In the genomic region with DNA sequence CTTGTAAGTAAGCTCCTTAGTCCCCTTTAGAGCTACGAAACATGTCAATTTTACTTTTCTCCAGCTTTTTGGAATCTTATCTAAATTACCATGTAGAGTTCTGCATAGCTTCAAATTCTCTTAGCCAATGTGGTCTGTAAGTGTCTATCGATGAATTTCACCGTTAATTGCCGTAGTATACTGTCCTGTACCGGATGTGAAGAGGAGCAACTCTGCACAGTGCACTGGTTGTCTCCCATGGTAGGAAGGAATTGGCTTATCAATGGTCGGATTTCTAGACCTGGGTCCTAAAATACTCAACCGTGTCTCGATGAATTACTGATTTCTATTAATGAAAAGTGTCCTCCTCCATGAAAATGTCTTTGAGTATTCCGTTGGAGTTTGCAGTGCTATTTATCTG, we compare ENCODE assay signal across 9 cellular contexts. TPM values are rescaled to one million over a fixed set of nuclear protein-coding genes. Genes with fewer than 3 reads are reported as not detected.
DNase-seq lines count a peak whose midpoint lies in the region; ATAC-seq and TF ChIP-seq lines count a peak whose summit lies in the region.
"Had no signal": no experiment of that assay in that cellular context is flagged by ENCODE, and none has a peak within 500 bp of the region (broad histone marks: within the 10 kb centered on the region; RNA-seq: fewer than 3 reads in every experiment).

No MANE protein-coding gene starts in this region.

- no peaks in the 10 kb centered on the region for H3K4me1 ChIP-seq in iPS-20b (ENCODE audit: insufficient read depth, low read length)
- peaks cover 5 to 55% (median 17%) of the 10 kb centered on the region in 4 donors for H3K4me1 ChIP-seq in transverse colon

- 18 to 20% methylated on average over 7 to 9 of the region's 9 CpGs for WGBS in transverse colon (ENCODE audit: low coverage in 1 of 2), 2 donors

- TF ChIP-seq POLR2A in transverse colon (IDR thresholded peaks at IDR 0.05) = no peak

- in situ Hi-C loops in transverse colon (cut with MboI; ENCODE audit: low pct_ligation_motif_present in 1 of 4, low pct_unique_long_range_greater_than_20kb in 1 of 4, low sequenced_read_pairs in 3 of 4) = no loop called here

- H3K27ac Mint-ChIP-seq in activated naive CD8-positive, alpha-beta T cell treated with anti-CD3 and anti-CD28 coated beads for 36 hours = peak overlapping the region; percentile 88
- no peak overlapping the region for H3K27ac Mint-ChIP-seq in activated naive CD8-positive, alpha-beta T cell treated with anti-CD3 and anti-CD28 coated beads, Interleukin-2, amount 50 U/mL, for 24 hours
- H3K27ac Mint-ChIP-seq in T-cell = peak overlapping the region; percentile 44 to 67
- H3K27ac Mint-ChIP-seq: activated T-helper 17 cell treated with anti-CD3 and anti-CD28 coated beads, Interleukin-2, amount 50 U/mL, for 72 hours had no signal

- no peak overlapping the region for H3K27ac ChIP-seq in iPS-20b (ENCODE audit: low read length)
- peak overlapping the region in 2 of 4 donors; percentile 93 to 99 for H3K27ac ChIP-seq in transverse colon

- no peaks in the 10 kb centered on the region for H3K9me3 Mint-ChIP-seq in activated naive CD8-positive, alpha-beta T cell treated with anti-CD3 and anti-CD28 coated beads for 36 hours
- H3K9me3 Mint-ChIP-seq in activated naive CD8-positive, alpha-beta T cell treated with anti-CD3 and anti-CD28 coated beads, Interleukin-2, amount 50 U/mL, for 24 hours = no peaks in the 10 kb centered on the region
- no peaks in the 10 kb centered on the region for H3K9me3 Mint-ChIP-seq in T-cell
- H3K9me3 Mint-ChIP-seq: activated T-helper 17 cell treated with anti-CD3 and anti-CD28 coated beads, Interleukin-2, amount 50 U/mL, for 72 hours had no signal

- H3K36me3 ChIP-seq in iPS-20b (ENCODE audit: insufficient read depth, low read depth, low read length) = no peaks in the 10 kb centered on the region; the same call in 1 of the 2 replicates
- no peaks in the 10 kb centered on the region for H3K36me3 ChIP-seq in transverse colon

- DNase-seq in activated naive CD8-positive, alpha-beta T cell treated with anti-CD3 and anti-CD28 coated beads for 36 hours = no peak
- no peak for DNase-seq in activated naive CD8-positive, alpha-beta T cell treated with anti-CD3 and anti-CD28 coated beads, Interleukin-2, amount 50 U/mL, for 24 hours
- DNase-seq in T-cell = peak in 1 of 34 experiments; percentile 13
- no peak for DNase-seq in transverse colon
- no peak for DNase-seq in C1 segment of cervical spinal cord (lab: John Stamatoyannopoulos, UW)

- H3K27me3 Mint-ChIP-seq in activated naive CD8-positive, alpha-beta T cell treated with anti-CD3 and anti-CD28 coated beads for 36 hours = no peaks in the 10 kb centered on the region
- no peaks in the 10 kb centered on the region for H3K27me3 Mint-ChIP-seq in activated naive CD8-positive, alpha-beta T cell treated with anti-CD3 and anti-CD28 coated beads, Interleukin-2, amount 50 U/mL, for 24 hours
- H3K27me3 Mint-ChIP-seq in T-cell = no peaks in the 10 kb centered on the region
- H3K27me3 Mint-ChIP-seq: activated T-helper 17 cell treated with anti-CD3 and anti-CD28 coated beads, Interleukin-2, amount 50 U/mL, for 72 hours had no signal

- H3K4me1 Mint-ChIP-seq in activated naive CD8-positive, alpha-beta T cell treated with anti-CD3 and anti-CD28 coated beads for 36 hours = peaks cover 36% of the 10 kb centered on the region
- H3K4me1 Mint-ChIP-seq in activated naive CD8-positive, alpha-beta T cell treated with anti-CD3 and anti-CD28 coated beads, Interleukin-2, amount 50 U/mL, for 24 hours = peaks cover 40% of the 10 kb centered on the region
- H3K4me1 Mint-ChIP-seq in T-cell = peaks cover 15 to 41% (median 39%) of the 10 kb centered on the region in 3 donors

- TF ChIP-seq CTCF in transverse colon (IDR thresholded peaks at IDR 0.05) = no peak

- POLR2A ChIA-PET in T-cell (lab: Charles Lee) = interaction anchor here in 1 of 2 donors (0.5 to 1.5 kb wide), 5 partner anchors 9 to 56 kb away, joined by 3 to 6 read pairs (median 3); no protein-coding TSS in a partner anchor

- peak overlapping the region; percentile 100 for H3K9ac ChIP-seq in iPS-20b (ENCODE audit: low read depth, low read length)

- ATAC-seq in activated naive CD8-positive, alpha-beta T cell treated with anti-CD3 and anti-CD28 coated beads, Interleukin-2, amount 50 U/mL, for 24 hours = no peak
- ATAC-seq in T-cell (replicated peaks in 1 of 4) (no peak), HG03469 (IDR thresholded peaks at IDR 0.05; ENCODE audit: unreplicated experiment) (no peak), GM21423 (IDR thresholded peaks at IDR 0.05; ENCODE audit: unreplicated experiment) (no peak)

- H3K36me3 Mint-ChIP-seq in activated naive CD8-positive, alpha-beta T cell treated with anti-CD3 and anti-CD28 coated beads for 36 hours = peaks cover 34% of the 10 kb centered on the region
- H3K36me3 Mint-ChIP-seq in activated naive CD8-positive, alpha-beta T cell treated with anti-CD3 and anti-CD28 coated beads, Interleukin-2, amount 50 U/mL, for 24 hours (ENCODE audit: low read depth) = peaks cover 24% of the 10 kb centered on the region
- H3K36me3 Mint-ChIP-seq in T-cell = no peaks in the 10 kb centered on the region

- TF ChIP-seq EP300 in transverse colon (IDR thresholded peaks at IDR 0.05; ENCODE audit: low read depth) = no peak

- no peaks in the 10 kb centered on the region for H3K9me3 ChIP-seq in iPS-20b (ENCODE audit: insufficient read depth, low read depth, low read length)
- H3K9me3 ChIP-seq in transverse colon = no peaks in the 10 kb centered on the region

- H3K4me3 ChIP-seq in iPS-20b (ENCODE audit: low read length) = peak overlapping the region; percentile 88
- H3K4me3 ChIP-seq in transverse colon = peak overlapping the region; percentile 2 to 92 (median 76)

- H3K27me3 ChIP-seq in iPS-20b (ENCODE audit: insufficient read depth, low read length) (no peaks in the 10 kb centered on the region), transverse colon (no peaks in the 10 kb centered on the region)

- H3K4me3 Mint-ChIP-seq in activated naive CD8-positive, alpha-beta T cell treated with anti-CD3 and anti-CD28 coated beads for 36 hours = no peak overlapping the region
- no peak overlapping the region for H3K4me3 Mint-ChIP-seq in activated naive CD8-positive, alpha-beta T cell treated with anti-CD3 and anti-CD28 coated beads, Interleukin-2, amount 50 U/mL, for 24 hours
- no peak overlapping the region for H3K4me3 Mint-ChIP-seq in T-cell
- H3K4me3 Mint-ChIP-seq: activated T-helper 17 cell treated with anti-CD3 and anti-CD28 coated beads, Interleukin-2, amount 50 U/mL, for 72 hours had no signal

- intact Hi-C loops in transverse colon (cut with DNase I; ENCODE audit: low total_unique reads) = loop anchor here (5.0 kb wide), 1 partner anchor 110 kb away; a partner anchor contains a TSS

- CTCF ChIA-PET in T-cell (lab: Charles Lee) = interaction anchor here (0.9 to 1.0 kb wide), 2 partner anchors 11 to 26 kb away, joined by 4 to 9 read pairs; no protein-coding TSS in a partner anchor

RNA-seq across cellular contexts. Expression of a gene that starts 1.9 kb away (rescaled TPM):
- total RNA-seq in activated naive CD8-positive, alpha-beta T cell treated with anti-CD3 and anti-CD28 coated beads for 36 hours = 100 to 1,000 TPM; 226 to 234 TPM
- 100 to 1,000 TPM in 4 of 5 donors, 10 to 100 TPM in 1; 99.8 to 218 (median 117) TPM for total RNA-seq in T-cell
- 10 to 100 TPM in 3 of 4 donors, 1 to 10 TPM in 1; 9.4 to 54.9 (median 26.3) TPM for total RNA-seq in transverse colon

RNA-seq across cellular contexts. Expression of a gene that starts 29.1 kb away (rescaled TPM):
- 100 to 1,000 TPM; 126 to 129 TPM for total RNA-seq in activated naive CD8-positive, alpha-beta T cell treated with anti-CD3 and anti-CD28 coated beads for 36 hours
- total RNA-seq in T-cell = 10 to 100 TPM; 50.5 to 62.9 (median 53.8) TPM
- total RNA-seq in transverse colon = 10 to 100 TPM; 15.3 to 69.1 (median 54.3) TPM
